Comparison of ENCODE assay signal across 8 cellular contexts in the genomic region with DNA sequence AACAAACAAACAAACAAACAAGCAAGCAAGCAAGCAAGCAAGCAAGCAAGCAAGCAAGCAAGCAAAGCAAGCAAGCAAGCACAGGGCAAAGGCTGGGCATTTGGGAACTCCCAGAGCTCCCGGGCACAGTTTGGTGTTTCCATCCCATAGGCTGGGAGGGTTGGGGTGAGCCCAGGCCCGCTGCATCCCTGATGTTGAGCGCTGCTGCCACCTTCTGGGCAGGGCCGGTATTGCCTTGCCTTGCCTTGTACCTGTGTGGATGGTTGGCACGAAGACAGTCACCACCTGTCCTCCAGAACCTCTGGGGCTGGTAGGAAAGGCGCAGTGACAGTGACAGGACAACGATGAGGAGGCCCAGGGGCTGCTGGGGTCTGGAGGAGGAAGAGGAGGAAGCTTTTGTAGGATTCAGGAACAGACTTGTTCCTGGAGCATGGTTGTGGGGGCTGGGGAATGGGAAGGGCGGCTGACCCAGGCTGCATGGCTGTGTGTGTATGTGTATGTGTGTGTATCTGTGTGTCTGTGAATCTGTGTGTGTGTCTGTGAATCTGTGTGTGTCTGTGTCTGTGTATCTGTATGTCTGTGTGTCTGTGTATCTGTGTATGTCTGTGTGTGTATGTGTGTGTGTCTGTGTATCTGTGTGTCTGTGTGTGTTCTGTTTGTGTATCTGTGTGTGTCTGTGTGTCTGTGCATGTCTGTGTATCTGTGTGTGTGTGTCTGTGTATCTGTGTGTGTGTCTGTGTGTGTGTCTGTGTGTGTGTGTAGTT. TPM values are rescaled to one million over a fixed set of nuclear protein-coding genes. Genes with fewer than 3 reads are reported as not detected.
A peak's percentile ranks its signal among the peaks of the same experiment; 100 is the strongest.
DNase-seq lines count a peak whose midpoint lies in the region; TF ChIP-seq lines count a peak whose summit lies in the region.

No MANE protein-coding gene starts in this region.

- H3K27ac ChIP-seq in uterus = no peak overlapping the region

- no peaks in the 10 kb centered on the region for H3K36me3 ChIP-seq in H7 (replicated peaks; ENCODE audit: control insufficient read depth, insufficient read depth, low read length)
- no peaks in the 10 kb centered on the region for H3K36me3 ChIP-seq in uterus

- no peaks in the 10 kb centered on the region for H3K36me3 Mint-ChIP-seq in activated naive CD4-positive, alpha-beta T cell treated with anti-CD3 and anti-CD28 coated beads for 36 hours (ENCODE audit: low read depth)
- H3K36me3 Mint-ChIP-seq in glutamatergic neuron (ENCODE audit: unreplicated experiment) = no peaks in the 10 kb centered on the region

- H3K4me1 Mint-ChIP-seq in activated naive CD4-positive, alpha-beta T cell treated with anti-CD3 and anti-CD28 coated beads for 36 hours (ENCODE audit: low read depth) = no peaks in the 10 kb centered on the region
- H3K4me1 Mint-ChIP-seq in glutamatergic neuron (ENCODE audit: low read depth, unreplicated experiment) = no peaks in the 10 kb centered on the region

- H3K4me3 ChIP-seq in H7 (ENCODE audit: insufficient read depth, low read depth, low read length) (no peak overlapping the region), NB4 (ENCODE audit: low read depth, low read length) (no peak overlapping the region), uterus (no peak overlapping the region)

- no peaks in the 10 kb centered on the region for H3K9me3 Mint-ChIP-seq in activated naive CD4-positive, alpha-beta T cell treated with anti-CD3 and anti-CD28 coated beads for 36 hours
- H3K9me3 Mint-ChIP-seq in glutamatergic neuron (ENCODE audit: unreplicated experiment) = no peaks in the 10 kb centered on the region

- no peak overlapping the region for H3K4me3 Mint-ChIP-seq in activated naive CD4-positive, alpha-beta T cell treated with anti-CD3 and anti-CD28 coated beads for 36 hours
- no peak overlapping the region for H3K4me3 Mint-ChIP-seq in glutamatergic neuron (ENCODE audit: unreplicated experiment)

- H3K27ac Mint-ChIP-seq in activated naive CD4-positive, alpha-beta T cell treated with anti-CD3 and anti-CD28 coated beads for 36 hours = no peak overlapping the region
- H3K27ac Mint-ChIP-seq in glutamatergic neuron (ENCODE audit: unreplicated experiment) = no peak overlapping the region

- no peak for TF ChIP-seq POLR2A in NB4 (IDR thresholded peaks at IDR 0.05; ENCODE audit: extremely low read depth, insufficient read length)
- TF ChIP-seq POLR2A in uterus (IDR thresholded peaks at IDR 0.05) = no peak

- no peaks in the 10 kb centered on the region for H3K4me1 ChIP-seq in uterus

- H3K9me3 ChIP-seq in uterus = no peaks in the 10 kb centered on the region

- CTCF ChIA-PET in activated naive CD4-positive, alpha-beta T cell treated with anti-CD3 and anti-CD28 coated beads for 36 hours (lab: Charles Lee) = interaction anchor here (0.5 to 4.9 kb wide), 27 partner anchors 9 to 467 kb away, joined by 3 to 51 read pairs (median 4); partner anchors contain the start of gene ABHD11

- TF ChIP-seq CTCF in NB4 (IDR thresholded peaks at IDR 0.05; ENCODE audit: low read depth, low read length) (peak; percentile 99), glutamatergic neuron (IDR thresholded peaks at IDR 0.05; ENCODE audit: partially characterized antibody, unreplicated experiment) (peak; percentile 83), uterus (IDR thresholded peaks at IDR 0.05) (peak; percentile 94 to 99 (median 96))

- intact Hi-C loops in activated naive CD4-positive, alpha-beta T cell treated with anti-CD3 and anti-CD28 coated beads for 36 hours (cut with micrococcal nuclease) = loop anchor here (1.0 kb wide), 2 partner anchors 113 to 119 kb away; no protein-coding TSS in a partner anchor
- intact Hi-C loops in posterior cingulate gyrus (cut with DNase I) (loop anchor here (1.0 kb wide), 1 partner anchor 119 kb away; no protein-coding TSS in a partner anchor), uterus (cut with DNase I; ENCODE audit: low total_unique reads) (loop anchor here (2.0 kb wide), 1 partner anchor 119 kb away; no protein-coding TSS in a partner anchor)

- H3K27me3 ChIP-seq in H7 (ENCODE audit: control insufficient read depth, insufficient read depth, low read length) (no peaks in the 10 kb centered on the region; the same call in 1 of the 2 replicates), uterus (no peaks in the 10 kb centered on the region)

- H3K27me3 Mint-ChIP-seq in activated naive CD4-positive, alpha-beta T cell treated with anti-CD3 and anti-CD28 coated beads for 36 hours (ENCODE audit: low read depth) = peaks cover 8% of the 10 kb centered on the region
- peaks cover 3% of the 10 kb centered on the region for H3K27me3 Mint-ChIP-seq in glutamatergic neuron (ENCODE audit: unreplicated experiment)

- DNase-seq in Daoy (ENCODE audit: low read depth) (peak; percentile 93), H7 (peak; percentile 92), NB4 (ENCODE audit: low read depth) (peak; percentile 83), SKM-1 treated with dmso at 0.1 percent for 144 hours (lab: John Stamatoyannopoulos, UW; ENCODE audit: unreplicated experiment) (peak; percentile 66), glutamatergic neuron (peak; percentile 96), posterior cingulate gyrus (peak; percentile 74 to 97 (median 93)), uterus (peak; percentile 83 to 86)
- DNase-seq in activated naive CD4-positive, alpha-beta T cell treated with anti-CD3 and anti-CD28 coated beads for 36 hours = peak; percentile 95

RNA-seq across cellular contexts. Expression of gene STX1A, which starts 6.4 kb away (rescaled TPM):
- 65.7 and 133 TPM in 2 replicates for total RNA-seq in Daoy (2014; rRNA removed; shearing (Covaris generic))
- total RNA-seq in H7 (2014; rRNA removed; shearing (Covaris generic)) = 16.8 and 19.4 TPM in 2 replicates
- total RNA-seq in activated naive CD4-positive, alpha-beta T cell treated with anti-CD3 and anti-CD28 coated beads for 36 hours = 10 to 100 TPM; 23.7 to 24.1 TPM
- 119 TPM for total RNA-seq in glutamatergic neuron (ENCODE audit: unreplicated experiment)
- 10 to 100 TPM in 2 of 4 donors, 1 to 10 TPM in 2; 2.3 to 19.1 (median 11.0) TPM for total RNA-seq in uterus

RNA-seq across cellular contexts. Expression of gene ABHD11, which starts 12.7 kb away (rescaled TPM):
- 24.2 and 30.0 TPM in 2 replicates for total RNA-seq in Daoy (2014; rRNA removed; shearing (Covaris generic))
- total RNA-seq in H7 (2014; rRNA removed; shearing (Covaris generic)) = 21.2 and 25.7 TPM in 2 replicates
- total RNA-seq in activated naive CD4-positive, alpha-beta T cell treated with anti-CD3 and anti-CD28 coated beads for 36 hours = 10 to 100 TPM in 1 of 2 experiments, 1 to 10 TPM in 1; 9.4 to 11.3 TPM
- 13.9 TPM for total RNA-seq in glutamatergic neuron (ENCODE audit: unreplicated experiment)
- 10 to 100 TPM in 2 of 4 donors, 1 to 10 TPM in 2; 4.4 to 14.1 (median 7.7) TPM for total RNA-seq in uterus

RNA-seq across cellular contexts. Expression of gene BUD23, which starts 42.5 kb away (rescaled TPM):
- 160 and 173 TPM in 2 replicates for total RNA-seq in Daoy (2014; rRNA removed; shearing (Covaris generic))
- total RNA-seq in H7 (2014; rRNA removed; shearing (Covaris generic)) = 39.3 and 48.0 TPM in 2 replicates
- total RNA-seq in activated naive CD4-positive, alpha-beta T cell treated with anti-CD3 and anti-CD28 coated beads for 36 hours = 100 to 1,000 TPM in 1 of 2 experiments, 10 to 100 TPM in 1; 95.1 to 110 TPM
- total RNA-seq in glutamatergic neuron (ENCODE audit: unreplicated experiment) = 42.6 TPM
- total RNA-seq in uterus = 10 to 100 TPM; 12.4 to 54.6 (median 31.5) TPM

RNA-seq across cellular contexts. Expression of gene DNAJC30, which starts 42.6 kb away (rescaled TPM):
- 0.06 and 1.0 TPM in 2 replicates for total RNA-seq in Daoy (2014; rRNA removed; shearing (Covaris generic))
- 2.4 and 2.7 TPM in 2 replicates for total RNA-seq in H7 (2014; rRNA removed; shearing (Covaris generic))
- 1 to 10 TPM; 4.2 to 4.4 TPM for total RNA-seq in activated naive CD4-positive, alpha-beta T cell treated with anti-CD3 and anti-CD28 coated beads for 36 hours
- 8.4 TPM for total RNA-seq in glutamatergic neuron (ENCODE audit: unreplicated experiment)
- 10 to 100 TPM in 1 of 4 donors, 1 to 10 TPM in 2, under 1 TPM in 1; 0.29 to 14.1 (median 3.3) TPM for total RNA-seq in uterus

RNA-seq across cellular contexts. Expression of gene CLDN3, which starts 44.2 kb away (rescaled TPM):
- total RNA-seq in Daoy (2014; rRNA removed; shearing (Covaris generic)) = 0.11 TPM in 1 of 2 replicates, not detected in the other
- 3.3 and 5.9 TPM in 2 replicates for total RNA-seq in H7 (2014; rRNA removed; shearing (Covaris generic))
- total RNA-seq in activated naive CD4-positive, alpha-beta T cell treated with anti-CD3 and anti-CD28 coated beads for 36 hours = not detected
- total RNA-seq in glutamatergic neuron (ENCODE audit: unreplicated experiment) = not detected
- 10 to 100 TPM in 1 of 4 donors, under 1 TPM in 2, not detected in 1; 0.51 to 15.1 (median 0.88) TPM for total RNA-seq in uterus
